Comparison of ENCODE assay signal across 8 cellular contexts in genomic region chr19:54136864-54137113, GRCh38. TPM values are rescaled to one million over a fixed set of nuclear protein-coding genes. Genes with fewer than 3 reads are reported as not detected.
DNase-seq lines count a peak whose midpoint lies in the region; ATAC-seq, FAIRE-seq and TF ChIP-seq lines count a peak whose summit lies in the region.

No MANE protein-coding gene starts in this region.

- H3K4me3 ChIP-seq in fibroblast of the aortic adventitia (ENCODE audit: low read depth, low read length) (peak overlapping the region; percentile 73), skin epidermis (peak overlapping the region; percentile 18 to 45 (median 35))

- peak overlapping the region in 12 of 21 experiments; percentile 20 to 100 (median 60) for H3K27ac ChIP-seq in skin epidermis

- DNase-seq in fibroblast of the aortic adventitia (ENCODE audit: low read depth): no peak
- DNase-seq in frontal cortex (ENCODE audit: low spot score in 2 of 2): no peak
- no peak for DNase-seq in nucleus accumbens (lab: John Stamatoyannopoulos, UW)
- DNase-seq in epidermal melanocyte (ENCODE audit: insufficient read length, low spot score): no peak

- no peak for TF ChIP-seq CTCF in fibroblast of the aortic adventitia (IDR thresholded peaks at IDR 0.05; ENCODE audit: insufficient read depth, low read length)

- TF ChIP-seq POLR2A in Raji (IDR thresholded peaks at IDR 0.05; ENCODE audit: insufficient read depth, low read depth, low read length): peak; percentile 95

- FAIRE-seq in frontal cortex (lab: Jason Lieb, UNC): no peak

- ATAC-seq in GM18858 (IDR thresholded peaks at IDR 0.05; ENCODE audit: unreplicated experiment): peak; percentile 51
- no peak for ATAC-seq in HG03378 (IDR thresholded peaks at IDR 0.05; ENCODE audit: unreplicated experiment)

RNA-seq across cellular contexts. Expression of gene CNOT3, which starts 0.8 kb away (rescaled TPM):
- total RNA-seq in fibroblast of the aortic adventitia (ENCODE audit: low replicate concordance) (6.0 and 9.8 TPM in 2 replicates), frontal cortex (3.7 TPM)

RNA-seq across cellular contexts. Expression of gene PRPF31, which starts 21.2 kb away (rescaled TPM):
- total RNA-seq in fibroblast of the aortic adventitia (ENCODE audit: low replicate concordance) (32.6 and 37.2 TPM in 2 replicates), frontal cortex (25.3 TPM)

RNA-seq across cellular contexts. Expression of gene TFPT, which starts 21.3 kb away (rescaled TPM):
- 8.9 and 18.3 TPM in 2 replicates for total RNA-seq in fibroblast of the aortic adventitia (ENCODE audit: low replicate concordance)
- total RNA-seq in frontal cortex: 6.5 TPM

RNA-seq across cellular contexts. Expression of gene LENG1, which starts 22.7 kb away (rescaled TPM):
- total RNA-seq in fibroblast of the aortic adventitia (ENCODE audit: low replicate concordance): 4.4 and 6.8 TPM in 2 replicates
- 7.3 TPM for total RNA-seq in frontal cortex

RNA-seq across cellular contexts. Expression of gene NDUFA3, which starts 34.1 kb away (rescaled TPM):
- total RNA-seq in fibroblast of the aortic adventitia (ENCODE audit: low replicate concordance) (9.0 and 11.4 TPM in 2 replicates), frontal cortex (9.4 TPM)
